ENCODE assay signal across 10 cellular contexts in the genomic region with DNA sequence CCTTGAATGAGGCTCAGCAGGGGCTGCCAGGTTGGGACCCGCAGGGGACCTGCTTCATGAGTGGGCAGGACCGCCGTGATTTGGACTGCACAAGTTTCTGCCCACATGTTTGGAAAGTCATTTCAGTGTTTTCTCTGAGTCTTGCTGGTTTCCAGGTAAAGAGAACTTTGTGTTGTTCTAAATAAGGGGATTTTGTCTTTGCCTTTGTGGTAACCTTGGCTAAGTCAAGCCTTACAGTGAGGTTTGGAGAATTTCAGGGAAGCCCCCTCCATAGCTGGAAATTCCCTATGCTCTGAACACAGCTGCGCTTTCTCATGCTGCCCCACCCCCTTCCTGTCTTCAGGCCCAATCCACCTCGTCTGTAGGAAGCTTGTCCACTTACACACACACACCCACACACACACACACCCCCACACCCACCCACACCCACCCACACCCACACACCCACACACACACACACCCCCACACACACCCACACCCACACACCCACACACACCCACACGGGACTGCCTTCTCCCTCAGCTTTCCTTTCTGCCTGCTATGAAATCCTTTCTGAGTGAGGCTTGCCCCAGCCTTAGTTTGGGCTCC.
DNase-seq lines count a peak whose midpoint lies in the region; ATAC-seq lines count a peak whose summit lies in the region.
"Had no signal": no experiment of that assay in that cellular context is flagged by ENCODE, and none has a peak within 500 bp of the region (broad histone marks: within the 10 kb centered on the region; RNA-seq: fewer than 3 reads in every experiment).

No MANE protein-coding gene starts in this region.

- peaks cover 16% of the 10 kb centered on the region for H3K4me1 Mint-ChIP-seq in activated CD4-positive, alpha-beta T cell treated with anti-CD3 and anti-CD28 coated beads for 36 hours
- H3K4me1 Mint-ChIP-seq in activated CD4-positive, alpha-beta T cell treated with anti-CD3 and anti-CD28 coated beads, Interleukin-2, amount 10 ng/mL, durations not matched to agents 7 days and 5 days, result no peaks in the 10 kb centered on the region
- peaks cover 8% of the 10 kb centered on the region for H3K4me1 Mint-ChIP-seq in activated T-helper 2 cell treated with anti-CD3 and anti-CD28 coated beads, Interferon-gamma antibody, Interleukin-2, Interleukin-4, amounts not matched to agents 10 μg/mL and 5 μg/mL and 100 μg/mL, durations not matched to agents 14 hours and 24 hours and 36 hours (ENCODE audit: low read depth)
- H3K4me1 Mint-ChIP-seq: central memory CD8-positive, alpha-beta T cell had no signal

- H3K4me3 ChIP-seq in SJCRH30, result no peak overlapping the region

- no peaks in the 10 kb centered on the region for H3K36me3 Mint-ChIP-seq in activated CD4-positive, alpha-beta T cell treated with anti-CD3 and anti-CD28 coated beads for 36 hours (ENCODE audit: low read depth)
- H3K36me3 Mint-ChIP-seq in activated CD4-positive, alpha-beta T cell treated with anti-CD3 and anti-CD28 coated beads, Interleukin-2, amount 10 ng/mL, durations not matched to agents 7 days and 5 days (ENCODE audit: low read depth), result no peaks in the 10 kb centered on the region
- no peaks in the 10 kb centered on the region for H3K36me3 Mint-ChIP-seq in activated T-helper 2 cell treated with anti-CD3 and anti-CD28 coated beads, Interferon-gamma antibody, Interleukin-2, Interleukin-4, amounts not matched to agents 10 μg/mL and 5 μg/mL and 100 μg/mL, durations not matched to agents 14 hours and 24 hours and 36 hours (ENCODE audit: low read depth)

- POLR2A ChIA-PET in activated CD4-positive, alpha-beta T cell treated with anti-CD3 and anti-CD28 coated beads for 36 hours (lab: Charles Lee), result interaction anchor here (0.7 kb wide), 1 partner anchor 10 kb away, joined by 4 read pairs; no protein-coding TSS in a partner anchor
- POLR2A ChIA-PET in activated CD4-positive, alpha-beta T cell treated with anti-CD3 and anti-CD28 coated beads, Interleukin-2, amount 10 ng/mL, durations not matched to agents 7 days and 5 days (lab: Charles Lee), result interaction anchor here (0.6 kb wide), 1 partner anchor 32 kb away, joined by 3 read pairs; no protein-coding TSS in a partner anchor

- H3K9me3 ChIP-seq in SJCRH30 (replicated peaks), result no peaks in the 10 kb centered on the region

- CTCF ChIA-PET in activated CD4-positive, alpha-beta T cell treated with anti-CD3 and anti-CD28 coated beads for 36 hours (lab: Charles Lee), result interaction anchor here (1.0 kb wide), 1 partner anchor 211 kb away, joined by 3 read pairs; no protein-coding TSS in a partner anchor
- CTCF ChIA-PET in activated CD4-positive, alpha-beta T cell treated with anti-CD3 and anti-CD28 coated beads, Interleukin-2, amount 10 ng/mL, durations not matched to agents 7 days and 5 days (lab: Charles Lee), result no interaction called here

- no peaks in the 10 kb centered on the region for H3K27me3 ChIP-seq in SJCRH30

- DNase-seq in activated CD4-positive, alpha-beta T cell treated with anti-CD3 and anti-CD28 coated beads for 36 hours, result peak; percentile 77
- no peak for DNase-seq in activated CD4-positive, alpha-beta T cell treated with anti-CD3 and anti-CD28 coated beads, Interleukin-2, amount 10 ng/mL, durations not matched to agents 7 days and 5 days
- no peak for DNase-seq in activated T-helper 2 cell treated with anti-CD3 and anti-CD28 coated beads, Interferon-gamma antibody, Interleukin-2, Interleukin-4, amounts not matched to agents 10 μg/mL and 5 μg/mL and 100 μg/mL, durations not matched to agents 14 hours and 24 hours and 36 hours (ENCODE audit: low spot score)
- peak; percentile 23 for DNase-seq in stimulated activated CD8-positive, alpha-beta memory T cell treated with anti-CD3 and anti-CD28 coated beads, Interleukin-2, amount 100 ng/mL, for 48 hours (ENCODE audit: low read depth in 2 of 2)
- DNase-seq in SJCRH30 (no peak), HPDE6-E6E7 (ENCODE audit: extremely low spot score) (no peak), SW480 (ENCODE audit: low spot score) (no peak)
- DNase-seq: kidney glomerular epithelial cell had no signal

- no peak overlapping the region for H3K4me3 Mint-ChIP-seq in activated CD4-positive, alpha-beta T cell treated with anti-CD3 and anti-CD28 coated beads for 36 hours
- no peak overlapping the region for H3K4me3 Mint-ChIP-seq in activated CD4-positive, alpha-beta T cell treated with anti-CD3 and anti-CD28 coated beads, Interleukin-2, amount 10 ng/mL, durations not matched to agents 7 days and 5 days
- H3K4me3 Mint-ChIP-seq in activated T-helper 2 cell treated with anti-CD3 and anti-CD28 coated beads, Interferon-gamma antibody, Interleukin-2, Interleukin-4, amounts not matched to agents 10 μg/mL and 5 μg/mL and 100 μg/mL, durations not matched to agents 14 hours and 24 hours and 36 hours (ENCODE audit: low read depth), result no peak overlapping the region
- H3K4me3 Mint-ChIP-seq: central memory CD8-positive, alpha-beta T cell had no signal

- H3K27ac Mint-ChIP-seq in activated CD4-positive, alpha-beta T cell treated with anti-CD3 and anti-CD28 coated beads for 36 hours, result no peak overlapping the region
- no peak overlapping the region for H3K27ac Mint-ChIP-seq in activated CD4-positive, alpha-beta T cell treated with anti-CD3 and anti-CD28 coated beads, Interleukin-2, amount 10 ng/mL, durations not matched to agents 7 days and 5 days
- peak overlapping the region; percentile 39 for H3K27ac Mint-ChIP-seq in activated T-helper 2 cell treated with anti-CD3 and anti-CD28 coated beads, Interferon-gamma antibody, Interleukin-2, Interleukin-4, amounts not matched to agents 10 μg/mL and 5 μg/mL and 100 μg/mL, durations not matched to agents 14 hours and 24 hours and 36 hours

- H3K27me3 Mint-ChIP-seq in activated CD4-positive, alpha-beta T cell treated with anti-CD3 and anti-CD28 coated beads for 36 hours, result no peaks in the 10 kb centered on the region
- H3K27me3 Mint-ChIP-seq in activated CD4-positive, alpha-beta T cell treated with anti-CD3 and anti-CD28 coated beads, Interleukin-2, amount 10 ng/mL, durations not matched to agents 7 days and 5 days, result no peaks in the 10 kb centered on the region
- H3K27me3 Mint-ChIP-seq in activated T-helper 2 cell treated with anti-CD3 and anti-CD28 coated beads, Interferon-gamma antibody, Interleukin-2, Interleukin-4, amounts not matched to agents 10 μg/mL and 5 μg/mL and 100 μg/mL, durations not matched to agents 14 hours and 24 hours and 36 hours (ENCODE audit: low read depth), result no peaks in the 10 kb centered on the region

- intact Hi-C loops in activated CD4-positive, alpha-beta T cell treated with anti-CD3 and anti-CD28 coated beads for 36 hours (cut with DNase I, micrococcal nuclease), result loop anchor here in 1 of 2 experiments (5.0 kb wide), 1 partner anchor 550 kb away; no protein-coding TSS in a partner anchor
- intact Hi-C loops in activated T-helper 2 cell treated with anti-CD3 and anti-CD28 coated beads, Interferon-gamma antibody, Interleukin-2, Interleukin-4, amounts not matched to agents 10 μg/mL and 5 μg/mL and 100 μg/mL, durations not matched to agents 14 hours and 24 hours and 36 hours (cut with micrococcal nuclease), result loop anchor here (2.0 kb wide), 1 partner anchor 77 kb away; no protein-coding TSS in a partner anchor

- no peaks in the 10 kb centered on the region for H3K4me1 ChIP-seq in SJCRH30

- H3K36me3 ChIP-seq in SJCRH30, result no peaks in the 10 kb centered on the region

- peak; percentile 86 for ATAC-seq in activated CD4-positive, alpha-beta T cell treated with anti-CD3 and anti-CD28 coated beads for 36 hours
- ATAC-seq in HG02642 (IDR thresholded peaks at IDR 0.05; ENCODE audit: poor library complexity, unreplicated experiment), result peak; percentile 69

- no peak overlapping the region for H3K27ac ChIP-seq in SJCRH30

- H3K9me3 Mint-ChIP-seq in activated CD4-positive, alpha-beta T cell treated with anti-CD3 and anti-CD28 coated beads for 36 hours (ENCODE audit: low read depth), result no peaks in the 10 kb centered on the region
- no peaks in the 10 kb centered on the region for H3K9me3 Mint-ChIP-seq in activated CD4-positive, alpha-beta T cell treated with anti-CD3 and anti-CD28 coated beads, Interleukin-2, amount 10 ng/mL, durations not matched to agents 7 days and 5 days
- no peaks in the 10 kb centered on the region for H3K9me3 Mint-ChIP-seq in activated T-helper 2 cell treated with anti-CD3 and anti-CD28 coated beads, Interferon-gamma antibody, Interleukin-2, Interleukin-4, amounts not matched to agents 10 μg/mL and 5 μg/mL and 100 μg/mL, durations not matched to agents 14 hours and 24 hours and 36 hours
- H3K9me3 Mint-ChIP-seq: central memory CD8-positive, alpha-beta T cell had no signal

Comparison
In these comparisons a context has a peak if more than half of its experiments do, and no peak if none do; other contexts are left out.
1. DNase-seq: peak in activated CD4-positive, alpha-beta T cell treated with anti-CD3 and anti-CD28 coated beads for 36 hours (single experiment) and stimulated activated CD8-positive, alpha-beta memory T cell treated with anti-CD3 and anti-CD28 coated beads, Interleukin-2, amount 100 ng/mL, for 48 hours (2 of 2); none in activated CD4-positive, alpha-beta T cell treated with anti-CD3 and anti-CD28 coated beads, Interleukin-2, amount 10 ng/mL, durations not matched to agents 7 days and 5 days (single experiment), activated T-helper 2 cell treated with anti-CD3 and anti-CD28 coated beads, Interferon-gamma antibody, Interleukin-2, Interleukin-4, amounts not matched to agents 10 μg/mL and 5 μg/mL and 100 μg/mL, durations not matched to agents 14 hours and 24 hours and 36 hours (single experiment), SJCRH30 (0 of 2), HPDE6-E6E7 (single experiment) and SW480 (single experiment).